In the genomic region with DNA sequence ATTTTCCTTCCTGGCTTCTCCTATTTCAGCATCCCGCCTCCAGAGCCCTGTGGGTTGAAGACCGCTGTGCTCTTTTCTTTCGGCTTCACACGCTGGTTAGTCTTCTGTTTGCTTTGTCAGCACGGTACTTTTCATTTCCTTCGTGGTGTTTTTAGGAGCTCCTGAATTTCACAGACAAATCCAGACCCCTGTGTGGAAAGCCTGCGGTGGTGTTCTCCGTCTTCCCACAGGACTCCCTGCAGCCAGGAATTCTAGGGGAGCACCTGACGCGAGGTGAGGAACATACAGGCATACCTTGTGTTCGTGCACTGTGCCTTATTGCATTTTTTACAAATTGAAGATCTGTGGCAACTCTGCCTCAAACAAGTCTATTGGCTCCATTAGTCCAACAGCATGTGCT, we compare ENCODE assay signal across 24 cellular contexts.
"Had no signal": no experiment of that assay in that cellular context is flagged by ENCODE, and none has a peak within 500 bp of the region (broad histone marks: within the 10 kb centered on the region; RNA-seq: fewer than 3 reads in every experiment).

No MANE protein-coding gene starts in this region.

- H3K27ac Mint-ChIP-seq: naive thymus-derived CD4-positive, alpha-beta T cell; nephron; progenitor cell of endocrine pancreas; stimulated activated effector memory CD8-positive, alpha-beta T cell treated with anti-CD3 and anti-CD28 coated beads, Interleukin-12 subunit alpha, Interleukin-12 subunit beta, amount 100 ng/mL, for 72 hours had no signal

- DNase-seq: cortex of kidney; effector CD4-positive, alpha-beta T cell; foreskin fibroblast; gastrocnemius medialis; mesendoderm; midbrain; naive thymus-derived CD4-positive, alpha-beta T cell; pancreas; sigmoid colon; stimulated activated CD4-positive, alpha-beta T cell treated with anti-CD3 and anti-CD28 coated beads, Interleukin-2, amount 100 ng/mL, for 24 hours; stimulated activated CD4-positive, alpha-beta T cell treated with anti-CD3 and anti-CD28 coated beads, Interleukin-4, amount 100 ng/mL, for 24 hours; stimulated activated naive CD4-positive, alpha-beta T cell treated with Interleukin-2 at 50 U/mL for 16 hours; stomach; thyroid gland; trophoblast cell had no signal

- H3K36me3 Mint-ChIP-seq: naive thymus-derived CD4-positive, alpha-beta T cell; stimulated activated effector memory CD8-positive, alpha-beta T cell treated with anti-CD3 and anti-CD28 coated beads, Interleukin-12 subunit alpha, Interleukin-12 subunit beta, amount 100 ng/mL, for 72 hours had no signal

- H3K27me3 ChIP-seq: gastrocnemius medialis, neutrophil, pancreas, right atrium auricular region, sigmoid colon, thyroid gland had no signal

- H3K4me3 Mint-ChIP-seq: naive thymus-derived CD4-positive, alpha-beta T cell; stimulated activated effector memory CD8-positive, alpha-beta T cell treated with anti-CD3 and anti-CD28 coated beads, Interleukin-12 subunit alpha, Interleukin-12 subunit beta, amount 100 ng/mL, for 72 hours had no signal

- H3K9me3 ChIP-seq: gastrocnemius medialis, neutrophil, pancreas, right atrium auricular region, sigmoid colon, stomach, thyroid gland had no signal

- H3K36me3 ChIP-seq: gastrocnemius medialis, neutrophil, pancreas, right atrium auricular region, sigmoid colon, stomach, thyroid gland had no signal

- H3K4me1 ChIP-seq: gastrocnemius medialis, pancreas, right atrium auricular region, sigmoid colon, stomach, thyroid gland had no signal

- H3K4me3 ChIP-seq: gastrocnemius medialis, pancreas, right atrium auricular region, sigmoid colon, stomach, thyroid gland had no signal

- ATAC-seq: esophagus mucosa; gastrocnemius medialis; left lobe of liver; naive thymus-derived CD4-positive, alpha-beta T cell; pancreas; stimulated activated effector memory CD8-positive, alpha-beta T cell treated with anti-CD3 and anti-CD28 coated beads, Interleukin-12 subunit alpha, Interleukin-12 subunit beta, amount 100 ng/mL, for 72 hours had no signal

- H3K4me1 Mint-ChIP-seq: naive thymus-derived CD4-positive, alpha-beta T cell; stimulated activated effector memory CD8-positive, alpha-beta T cell treated with anti-CD3 and anti-CD28 coated beads, Interleukin-12 subunit alpha, Interleukin-12 subunit beta, amount 100 ng/mL, for 72 hours had no signal

- H3K27ac ChIP-seq: epithelial cell of prostate, gastrocnemius medialis, neutrophil, pancreas, right atrium auricular region, sigmoid colon, stomach, thyroid gland had no signal

- FAIRE-seq: keratinocyte, pancreas had no signal
